Comparison of ENCODE assay signal across 9 cellular contexts in the genomic region with DNA sequence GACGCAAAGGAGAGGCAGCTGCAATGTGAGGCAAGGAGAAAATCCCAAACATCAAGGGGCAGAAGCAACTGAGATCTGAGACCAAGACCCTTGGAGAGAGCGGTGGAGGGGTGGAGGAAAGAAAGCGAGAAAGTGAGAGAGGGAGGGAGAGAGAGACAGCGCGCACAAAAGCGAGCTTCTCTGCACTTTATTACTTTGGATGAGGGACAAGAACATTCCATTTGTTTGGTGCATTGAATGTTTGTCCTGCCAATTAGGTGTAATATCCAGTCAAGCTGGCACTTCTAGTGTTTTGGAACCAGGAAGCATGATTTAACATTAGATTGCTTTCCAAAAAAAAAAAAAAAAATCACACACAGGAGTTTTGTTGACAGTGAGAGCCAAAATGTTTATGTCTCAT. TPM values are rescaled to one million over a fixed set of nuclear protein-coding genes. Genes with fewer than 3 reads are reported as not detected.
A peak's percentile ranks its signal among the peaks of the same experiment; 100 is the strongest.
DNase-seq lines count a peak whose midpoint lies in the region; ATAC-seq and TF ChIP-seq lines count a peak whose summit lies in the region.
"Had no signal": no experiment of that assay in that cellular context is flagged by ENCODE, and none has a peak within 500 bp of the region (broad histone marks: within the 10 kb centered on the region; RNA-seq: fewer than 3 reads in every experiment).

No MANE protein-coding gene starts in this region.

- no peak overlapping the region for H3K14ac ChIP-seq in mesenchymal stem cell (ENCODE audit: low read length in 2 of 2)

- H2BK15ac ChIP-seq in mesenchymal stem cell (ENCODE audit: low read depth, poor library complexity, severe bottlenecking): no peak overlapping the region

- H2AK5ac ChIP-seq in mesenchymal stem cell (ENCODE audit: low read length, severe bottlenecking): no peak overlapping the region

- H3K27me3 ChIP-seq in cardiac muscle cell (peaks cover 38% of the 10 kb centered on the region), mesenchymal stem cell (ENCODE audit: control insufficient read depth in 1 of 2, insufficient read depth in 1 of 2, low read length in 2 of 2) (no peaks in the 10 kb centered on the region), upper lobe of left lung (no peaks in the 10 kb centered on the region)

- H3K9me3 ChIP-seq in cardiac muscle cell (ENCODE audit: low read depth): no peaks in the 10 kb centered on the region
- H3K9me3 ChIP-seq in mesenchymal stem cell (ENCODE audit: control insufficient read depth, low read length): no peaks in the 10 kb centered on the region
- no peaks in the 10 kb centered on the region for H3K9me3 ChIP-seq in upper lobe of left lung

- no peak for TF ChIP-seq POLR2A in upper lobe of left lung (IDR thresholded peaks at IDR 0.05)

- peak overlapping the region; percentile 97 for H3K9ac ChIP-seq in mesenchymal stem cell (ENCODE audit: low read length)

- no peak overlapping the region for H2BK12ac ChIP-seq in mesenchymal stem cell (ENCODE audit: low read length in 2 of 2)

- H3K23ac ChIP-seq in mesenchymal stem cell (ENCODE audit: low read length in 2 of 2): no peak overlapping the region

- no peak overlapping the region for H3K18ac ChIP-seq in mesenchymal stem cell (ENCODE audit: low read depth in 1 of 2, low read length in 2 of 2)

- no peak overlapping the region for H4K91ac ChIP-seq in mesenchymal stem cell (ENCODE audit: low read length)

- H3K4me1 ChIP-seq in cardiac muscle cell (ENCODE audit: low read depth) (no peaks in the 10 kb centered on the region), mesenchymal stem cell (ENCODE audit: control insufficient read depth, insufficient read depth, low read depth, low read length) (peaks cover 5% of the 10 kb centered on the region), upper lobe of left lung (peaks cover 13 to 38% (median 28%) of the 10 kb centered on the region in 4 donors)

- intact Hi-C loops in Right ventricle myocardium inferior (cut with DNase I): loop anchor here (2.0 to 10.0 kb wide), 5 partner anchors 39 to 274 kb away; a partner anchor contains a TSS

- ATAC-seq in Right ventricle myocardium inferior (no peak), upper lobe of left lung (ENCODE audit: low FRiP score in 2 of 2) (no peak), GM18907 (IDR thresholded peaks at IDR 0.05; ENCODE audit: unreplicated experiment) (no peak)

- H4K8ac ChIP-seq in mesenchymal stem cell (ENCODE audit: low read length): peak overlapping the region; percentile 12

- H3K79me1 ChIP-seq in mesenchymal stem cell (replicated peaks; ENCODE audit: low read length, poor library complexity, severe bottlenecking): peaks cover 15% of the 10 kb centered on the region

- no peak overlapping the region for H3K4ac ChIP-seq in mesenchymal stem cell (ENCODE audit: low read depth in 1 of 2, low read length in 2 of 2)

- 13% methylated on average over 6 of the region's 6 CpGs for WGBS in mesenchymal stem cell
- 33 to 62% methylated on average over 6 of the region's 6 CpGs for WGBS in upper lobe of left lung, 2 donors

- H3K36me3 ChIP-seq in cardiac muscle cell (no peaks in the 10 kb centered on the region), mesenchymal stem cell (ENCODE audit: control insufficient read depth in 1 of 2, insufficient read depth in 2 of 2, low read depth in 1 of 2, low read length in 2 of 2) (peaks cover 0 to 2% of the 10 kb centered on the region in 2 experiments), upper lobe of left lung (no peaks in the 10 kb centered on the region)

- H2AFZ ChIP-seq in mesenchymal stem cell (ENCODE audit: low read depth, low read length): no peak overlapping the region

- in situ Hi-C loops in T47D (cut with HindIII; ENCODE audit: low pct_unique_long_range_greater_than_20kb, low sequenced_read_pairs): no loop called here

- H3K27ac ChIP-seq in cardiac muscle cell (no peak overlapping the region), mesenchymal stem cell (ENCODE audit: low read length, poor library complexity, severe bottlenecking) (peak overlapping the region; percentile 50), upper lobe of left lung (peak overlapping the region; percentile 98 to 100 (median 100))

- no peak for TF ChIP-seq EP300 in upper lobe of left lung (IDR thresholded peaks at IDR 0.05)

- no peak overlapping the region for H2BK120ac ChIP-seq in mesenchymal stem cell (ENCODE audit: low read depth, low read length)

- DNase-seq in cardiac muscle cell (ENCODE audit: low read depth in 1 of 2, low spot score in 1 of 2) (no peak), Right ventricle myocardium inferior (ENCODE audit: missing footprints) (no peak), T47D (ENCODE audit: low read depth in 1 of 2, low spot score in 1 of 2) (peak; percentile 52 to 60), mesenchymal stem cell (no peak), upper lobe of left lung (no peak), DMS153 (lab: John Stamatoyannopoulos, UW) (no peak), NCI-H510A (lab: John Stamatoyannopoulos, UW) (no peak)
- DNase-seq: GDM1 had no signal

- peak overlapping the region; percentile 66 for H3K4me2 ChIP-seq in mesenchymal stem cell (ENCODE audit: low read length, poor library complexity, severe bottlenecking)

- peak overlapping the region; percentile 61 for H3K4me3 ChIP-seq in cardiac muscle cell
- H3K4me3 ChIP-seq in mesenchymal stem cell (ENCODE audit: insufficient read depth in 1 of 2, low read depth in 1 of 2, low read length in 2 of 2): peak overlapping the region; percentile 26 to 97
- peak overlapping the region in 3 of 4 donors; percentile 88 to 97 (median 92) for H3K4me3 ChIP-seq in upper lobe of left lung

- no peak overlapping the region for H2BK5ac ChIP-seq in mesenchymal stem cell (ENCODE audit: low read depth, low read length, poor library complexity, severe bottlenecking)

- TF ChIP-seq CTCF in cardiac muscle cell (IDR thresholded peaks at IDR 0.05; ENCODE audit: low read depth, low read length): no peak
- no peak for TF ChIP-seq CTCF in upper lobe of left lung (IDR thresholded peaks at IDR 0.05)

RNA-seq across cellular contexts. Expression of a gene that starts 1.4 kb away (rescaled TPM):
- total RNA-seq in cardiac muscle cell (83.0 and 101 TPM in 2 replicates), Right ventricle myocardium inferior (461 TPM), upper lobe of left lung (100 to 1,000 TPM; 233 to 388 (median 270) TPM)
- 85.2 and 94.5 TPM in 2 replicates for polyA plus RNA-seq in cardiac muscle cell
- polyA plus RNA-seq in mesenchymal stem cell (2013, experiment 1 of 2): 217 TPM
- 216 TPM for polyA plus RNA-seq in mesenchymal stem cell (2013, experiment 2 of 2)

Comparison
In these comparisons a context has a peak if more than half of its experiments do, and no peak if none do; other contexts are left out.
1. DNase-seq: peak in T47D (2 of 2); none in cardiac muscle cell (0 of 2), Right ventricle myocardium inferior (single experiment), mesenchymal stem cell (single experiment), upper lobe of left lung (0 of 2), DMS153 (single experiment) and NCI-H510A (single experiment).
2. Peak in every context shown above with its lines, with median percentiles within 50 percentile points of each other: H3K4me3 ChIP-seq.